9 cellular contexts compared by ENCODE assay signal in the genomic region with DNA sequence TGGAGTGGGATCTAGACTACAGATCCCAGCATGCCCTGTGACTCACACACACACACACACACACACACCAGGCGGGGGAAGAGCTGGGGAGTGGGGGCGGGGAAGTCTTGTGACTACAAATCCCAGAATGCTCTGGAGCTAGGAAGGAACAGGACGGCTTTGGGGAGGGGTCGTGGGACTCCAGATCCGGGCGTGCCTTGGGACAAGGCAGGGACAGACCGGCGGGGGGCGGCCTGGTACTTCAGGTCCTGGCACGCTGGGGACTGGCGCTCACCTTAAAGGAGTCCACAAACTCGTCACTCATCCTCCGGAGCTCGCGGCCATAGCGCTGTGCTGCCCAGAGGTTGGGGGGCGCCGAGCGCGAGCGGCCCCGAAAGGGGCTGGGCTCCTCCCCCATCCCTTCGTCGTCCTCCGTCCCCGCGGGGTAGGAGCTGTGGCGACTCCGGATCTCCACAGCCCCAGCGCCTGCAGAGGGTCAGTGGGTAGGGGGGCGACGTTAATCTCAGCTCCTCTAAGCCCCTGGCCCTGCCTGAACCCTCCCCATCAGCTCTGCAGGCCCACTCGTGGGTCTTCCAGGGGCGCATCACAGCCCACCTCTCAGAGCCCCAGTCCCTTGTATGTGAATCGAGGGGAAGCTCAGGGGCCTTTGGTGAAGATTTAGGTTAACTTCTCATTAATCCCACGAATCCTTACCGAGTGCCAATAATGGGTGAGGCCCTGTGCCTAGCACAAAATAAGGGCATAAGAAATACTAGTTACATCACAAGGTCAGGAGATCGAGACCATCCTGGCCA. TPM values are rescaled to one million over a fixed set of nuclear protein-coding genes. Genes with fewer than 3 reads are reported as not detected.
DNase-seq lines count a peak whose midpoint lies in the region; ATAC-seq and TF ChIP-seq lines count a peak whose summit lies in the region.
"Had no signal": no experiment of that assay in that cellular context is flagged by ENCODE, and none has a peak within 500 bp of the region (broad histone marks: within the 10 kb centered on the region; RNA-seq: fewer than 3 reads in every experiment).

No MANE protein-coding gene starts in this region.

- H3K9me3 ChIP-seq in CD8-positive, alpha-beta memory T cell (ENCODE audit: low read length), result no peaks in the 10 kb centered on the region
- no peaks in the 10 kb centered on the region for H3K9me3 ChIP-seq in effector memory CD4-positive, alpha-beta T cell (ENCODE audit: control insufficient read depth, low read length)

- H3K27me3 Mint-ChIP-seq in CD8-positive, alpha-beta memory T cell, result peaks cover 0 to 3% of the 10 kb centered on the region in 2 donors

- POLR2A ChIA-PET in CD8-positive, alpha-beta memory T cell (lab: Charles Lee), result interaction anchor here (0.5 to 5.0 kb wide), 12 partner anchors 13 to 86 kb away, joined by 3 to 68 read pairs (median 14); a partner anchor contains a TSS

- no peaks in the 10 kb centered on the region for H3K27me3 ChIP-seq in CD8-positive, alpha-beta memory T cell (ENCODE audit: insufficient read depth, low read length, poor library complexity, severe bottlenecking)
- H3K27me3 ChIP-seq in HL-60 (ENCODE audit: insufficient read depth, poor library complexity, severe bottlenecking), result no peaks in the 10 kb centered on the region
- H3K27me3 ChIP-seq in effector memory CD4-positive, alpha-beta T cell (replicated peaks; ENCODE audit: control insufficient read depth, insufficient read depth, low read length, poor library complexity, severe bottlenecking), result no peaks in the 10 kb centered on the region

- peak overlapping the region; percentile 84 for H3K4me3 ChIP-seq in CD8-positive, alpha-beta memory T cell (ENCODE audit: low read length)
- peak overlapping the region; percentile 85 for H3K4me3 ChIP-seq in HL-60 (replicated peaks; ENCODE audit: insufficient read depth, low read length)
- H3K4me3 ChIP-seq in effector memory CD4-positive, alpha-beta T cell (ENCODE audit: insufficient read depth, low read depth, low read length, poor library complexity, severe bottlenecking), result peak overlapping the region; percentile 62

- H3K4me1 Mint-ChIP-seq in CD8-positive, alpha-beta memory T cell, result peaks cover 19 to 28% (median 20%) of the 10 kb centered on the region in 3 donors

- CTCF ChIA-PET in CD8-positive, alpha-beta memory T cell (lab: Charles Lee), result interaction anchor here (0.9 to 7.1 kb wide), 12 partner anchors 9 to 86 kb away, joined by 3 to 124 read pairs (median 10); a partner anchor contains a TSS

- DNase-seq in CD8-positive, alpha-beta memory T cell, result peak; percentile 76 to 92 (median 81)
- peak; percentile 92 to 98 for DNase-seq in HL-60 (ENCODE audit: low read depth in 1 of 2, low spot score in 1 of 2)
- DNase-seq in NOMO-1 treated with DMSO at 0.1 percent for 48 hours (lab: John Stamatoyannopoulos, UW; ENCODE audit: unreplicated experiment), result peak; percentile 72
- peak; percentile 72 to 74 for DNase-seq in activated CD8-positive, alpha-beta memory T cell treated with anti-CD3 and anti-CD28 coated beads for 4 hours (ENCODE audit: low read depth in 2 of 2)
- DNase-seq in effector memory CD4-positive, alpha-beta T cell, result peak; percentile 79 to 81 (median 80)
- DNase-seq in medulla oblongata (ENCODE audit: extremely low spot score), result peak; percentile 97
- DNase-seq in stimulated activated CD4-positive, alpha-beta T cell treated with anti-CD3 and anti-CD28 coated beads, TNF-alpha, amount 100 ng/mL, for 24 hours (ENCODE audit: low read depth in 3 of 3), result peak in 2 of 3 experiments; percentile 71 to 82

- H3K9me3 Mint-ChIP-seq in CD8-positive, alpha-beta memory T cell, result no peaks in the 10 kb centered on the region

- H3K36me3 ChIP-seq in CD8-positive, alpha-beta memory T cell (ENCODE audit: insufficient read depth, low read length), result no peaks in the 10 kb centered on the region
- H3K36me3 ChIP-seq in effector memory CD4-positive, alpha-beta T cell (ENCODE audit: control insufficient read depth, insufficient read depth, low read length), result no peaks in the 10 kb centered on the region

- H3K27ac Mint-ChIP-seq in CD8-positive, alpha-beta memory T cell, result peak overlapping the region; percentile 96 to 99 (median 98)

- peak overlapping the region; percentile 93 to 99 (median 96) for H3K4me3 Mint-ChIP-seq in CD8-positive, alpha-beta memory T cell

- H3K27ac ChIP-seq in CD8-positive, alpha-beta memory T cell (ENCODE audit: low read depth, low read length), result peak overlapping the region; percentile 86
- H3K27ac ChIP-seq in HL-60 (replicated peaks), result peak overlapping the region; percentile 81
- peak overlapping the region; percentile 98 for H3K27ac ChIP-seq in effector memory CD4-positive, alpha-beta T cell (ENCODE audit: insufficient read depth, low read length, poor library complexity, severe bottlenecking)

- H3K36me3 Mint-ChIP-seq in CD8-positive, alpha-beta memory T cell, result peaks cover 0 to 14% (median 0%) of the 10 kb centered on the region in 3 donors

- TF ChIP-seq CTCF in HL-60 (IDR thresholded peaks at IDR 0.05; ENCODE audit: insufficient read depth, low read length), result no peak

- ATAC-seq in HG03159 (IDR thresholded peaks at IDR 0.05; ENCODE audit: unreplicated experiment), result no peak

- peaks cover 22% of the 10 kb centered on the region for H3K4me1 ChIP-seq in CD8-positive, alpha-beta memory T cell (ENCODE audit: insufficient read depth, low read length)
- peaks cover 12% of the 10 kb centered on the region for H3K4me1 ChIP-seq in effector memory CD4-positive, alpha-beta T cell (ENCODE audit: control insufficient read depth, insufficient read depth, low read length, poor library complexity, severe bottlenecking)

RNA-seq across cellular contexts. Expression of a gene that starts 12.9 kb away (rescaled TPM):
- 10 to 100 TPM; 40.4 to 40.9 TPM for total RNA-seq in CD8-positive, alpha-beta memory T cell
- polyA plus RNA-seq in CD8-positive, alpha-beta memory T cell, result 56.5 TPM

RNA-seq across cellular contexts. Expression of a gene that starts 14.1 kb away (rescaled TPM):
- total RNA-seq in CD8-positive, alpha-beta memory T cell, result 10 to 100 TPM; 64.2 to 65.0 TPM
- polyA plus RNA-seq in CD8-positive, alpha-beta memory T cell, result 9.1 TPM

RNA-seq across cellular contexts. Expression of a gene that starts 19.6 kb away (rescaled TPM):
- total RNA-seq in CD8-positive, alpha-beta memory T cell, result not detected
- polyA plus RNA-seq in CD8-positive, alpha-beta memory T cell, result not detected
- total RNA-seq: activated CD8-positive, alpha-beta memory T cell treated with anti-CD3 and anti-CD28 coated beads for 36 hours had no signal

RNA-seq across cellular contexts. Expression of a gene that starts 20.2 kb away (rescaled TPM):
- 10 to 100 TPM; 12.5 to 13.6 TPM for total RNA-seq in CD8-positive, alpha-beta memory T cell
- 0.47 TPM for polyA plus RNA-seq in CD8-positive, alpha-beta memory T cell

RNA-seq across cellular contexts. Expression of a gene that starts 24.8 kb away (rescaled TPM):
- total RNA-seq in CD8-positive, alpha-beta memory T cell, result 100 to 1,000 TPM; 365 to 381 TPM
- polyA plus RNA-seq in CD8-positive, alpha-beta memory T cell, result 57.3 TPM
